Comparison of ENCODE assay signal across 14 cellular contexts in the genomic region with DNA sequence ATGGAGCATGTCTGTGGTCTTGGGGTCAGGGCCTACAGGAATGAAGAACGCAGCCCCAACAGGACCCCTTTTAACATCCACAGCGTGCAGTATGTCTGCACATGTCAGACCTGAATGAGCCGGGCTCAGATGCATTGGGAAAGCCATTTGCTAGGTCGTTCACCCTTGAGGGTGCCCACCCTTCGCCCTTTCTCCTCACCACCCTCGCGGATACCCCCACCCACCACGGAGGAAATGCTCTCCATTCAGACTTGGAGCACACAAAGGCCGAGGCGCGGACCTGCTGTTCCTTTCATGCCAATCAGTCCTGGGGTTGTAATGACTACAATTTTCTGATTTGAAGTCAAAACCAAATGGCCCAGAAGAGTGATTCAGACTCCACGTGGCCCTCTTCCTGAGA.
DNase-seq lines count a peak whose midpoint lies in the region; ATAC-seq and TF ChIP-seq lines count a peak whose summit lies in the region.
"Had no signal": no experiment of that assay in that cellular context is flagged by ENCODE, and none has a peak within 500 bp of the region (broad histone marks: within the 10 kb centered on the region; RNA-seq: fewer than 3 reads in every experiment).

No MANE protein-coding gene starts in this region.

- H4K20me1 ChIP-seq in GM23338 (replicated peaks; ENCODE audit: insufficient read depth): no peaks in the 10 kb centered on the region
- H4K20me1 ChIP-seq: BLaER1 had no signal

- peak overlapping the region; percentile 84 for H2AFZ ChIP-seq in GM23338

- H3K4me3 Mint-ChIP-seq in GM23338 (no peak overlapping the region), glutamatergic neuron (ENCODE audit: unreplicated experiment) (peak overlapping the region; percentile 44)
- H3K4me3 Mint-ChIP-seq: CD8-positive, alpha-beta memory T cell had no signal

- no peaks in the 10 kb centered on the region for H3F3A ChIP-seq in GM23338 (replicated peaks; ENCODE audit: low read depth)

- H3K4me2 ChIP-seq in GM23338: no peak overlapping the region
- H3K4me2 ChIP-seq: BLaER1 had no signal

- no peaks in the 10 kb centered on the region for H3K9me2 ChIP-seq in GM23338 (ENCODE audit: insufficient read depth)

- H3K27me3 ChIP-seq in GM23338 (ENCODE audit: insufficient read depth): no peaks in the 10 kb centered on the region
- H3K27me3 ChIP-seq: BLaER1 had no signal

- no peaks in the 10 kb centered on the region for H3K36me3 ChIP-seq in GM23338 (ENCODE audit: insufficient read depth)
- H3K36me3 ChIP-seq: BLaER1 had no signal

- H3K4me3 ChIP-seq in GM23338: no peak overlapping the region
- H3K4me3 ChIP-seq: BLaER1 had no signal

- peaks cover 4% of the 10 kb centered on the region for H3K27me3 Mint-ChIP-seq in GM23338 (ENCODE audit: insufficient read depth, low read depth, poor library complexity)
- H3K27me3 Mint-ChIP-seq in glutamatergic neuron (ENCODE audit: unreplicated experiment): peaks cover 4% of the 10 kb centered on the region

- H3K9me3 Mint-ChIP-seq in GM23338 (no peaks in the 10 kb centered on the region), glutamatergic neuron (ENCODE audit: unreplicated experiment) (peaks cover 10% of the 10 kb centered on the region)
- H3K9me3 Mint-ChIP-seq: CD8-positive, alpha-beta memory T cell had no signal

- no peak for ATAC-seq in GM23338
- ATAC-seq: HCT116 had no signal

- no peaks in the 10 kb centered on the region for H3K79me2 ChIP-seq in GM23338 (replicated peaks; ENCODE audit: insufficient read depth)

- H3K36me3 Mint-ChIP-seq in GM23338 (ENCODE audit: low read depth) (no peaks in the 10 kb centered on the region), glutamatergic neuron (ENCODE audit: unreplicated experiment) (no peaks in the 10 kb centered on the region)
- H3K36me3 Mint-ChIP-seq: CD8-positive, alpha-beta memory T cell had no signal

- no peak overlapping the region for H3K27ac ChIP-seq in GM23338 (ENCODE audit: low read depth)
- H3K27ac ChIP-seq: BLaER1 had no signal

- H3K4me1 ChIP-seq in GM23338 (ENCODE audit: insufficient read depth): peaks cover 3% of the 10 kb centered on the region; the same call in 1 of the 2 replicates

- DNase-seq in GM23338 (ENCODE audit: low spot score) (no peak), NCI-H69 (lab: John Stamatoyannopoulos, UW) (peak; percentile 70), glutamatergic neuron (no peak), retina (peak; percentile 39), NCI-H1092 (lab: John Stamatoyannopoulos, UW) (no peak), inferior parietal cortex (ENCODE audit: extremely low spot score) (no peak), NOMO-1 (lab: John Stamatoyannopoulos, UW; ENCODE audit: unreplicated experiment in 2 of 2) (no peak)
- DNase-seq: 8988T, AML-193, DMS53, GF-D8 had no signal

- peaks cover 14% of the 10 kb centered on the region for H3K4me1 Mint-ChIP-seq in GM23338
- H3K4me1 Mint-ChIP-seq in glutamatergic neuron (ENCODE audit: low read depth, unreplicated experiment): peaks cover 53% of the 10 kb centered on the region
- H3K4me1 Mint-ChIP-seq: CD8-positive, alpha-beta memory T cell had no signal

- H3K27ac Mint-ChIP-seq in GM23338 (peak overlapping the region; percentile 54; the same call in 1 of the 2 replicates), glutamatergic neuron (ENCODE audit: unreplicated experiment) (peak overlapping the region; percentile 56)
- H3K27ac Mint-ChIP-seq: CD8-positive, alpha-beta memory T cell had no signal

- no peak for TF ChIP-seq CTCF in GM23338 (conservative IDR thresholded peaks at IDR 0.05; ENCODE audit: low read depth in 2 of 2)
- no peak for TF ChIP-seq CTCF in glutamatergic neuron (IDR thresholded peaks at IDR 0.05; ENCODE audit: partially characterized antibody, unreplicated experiment)

TF ChIP-seq in GM23338, 12 proteins besides CTCF, POLR2A, EP300 and RAD21:
- TF ChIP-seq EZH2 (IDR thresholded peaks at IDR 0.05; ENCODE audit: low read depth, unreplicated experiment) (no peak), CREB1 (CRISPR knock-in tag; IDR thresholded peaks at IDR 0.05; ENCODE audit: low read depth) (no peak), ZNF331 (CRISPR knock-in tag; IDR thresholded peaks at IDR 0.05; ENCODE audit: low read depth) (no peak), POLR2AphosphoS5 (IDR thresholded peaks at IDR 0.05; ENCODE audit: low read depth) (no peak), STAT1 (IDR thresholded peaks at IDR 0.05; ENCODE audit: unreplicated experiment) (no peak)
- TF ChIP-seq, protein P1, sequence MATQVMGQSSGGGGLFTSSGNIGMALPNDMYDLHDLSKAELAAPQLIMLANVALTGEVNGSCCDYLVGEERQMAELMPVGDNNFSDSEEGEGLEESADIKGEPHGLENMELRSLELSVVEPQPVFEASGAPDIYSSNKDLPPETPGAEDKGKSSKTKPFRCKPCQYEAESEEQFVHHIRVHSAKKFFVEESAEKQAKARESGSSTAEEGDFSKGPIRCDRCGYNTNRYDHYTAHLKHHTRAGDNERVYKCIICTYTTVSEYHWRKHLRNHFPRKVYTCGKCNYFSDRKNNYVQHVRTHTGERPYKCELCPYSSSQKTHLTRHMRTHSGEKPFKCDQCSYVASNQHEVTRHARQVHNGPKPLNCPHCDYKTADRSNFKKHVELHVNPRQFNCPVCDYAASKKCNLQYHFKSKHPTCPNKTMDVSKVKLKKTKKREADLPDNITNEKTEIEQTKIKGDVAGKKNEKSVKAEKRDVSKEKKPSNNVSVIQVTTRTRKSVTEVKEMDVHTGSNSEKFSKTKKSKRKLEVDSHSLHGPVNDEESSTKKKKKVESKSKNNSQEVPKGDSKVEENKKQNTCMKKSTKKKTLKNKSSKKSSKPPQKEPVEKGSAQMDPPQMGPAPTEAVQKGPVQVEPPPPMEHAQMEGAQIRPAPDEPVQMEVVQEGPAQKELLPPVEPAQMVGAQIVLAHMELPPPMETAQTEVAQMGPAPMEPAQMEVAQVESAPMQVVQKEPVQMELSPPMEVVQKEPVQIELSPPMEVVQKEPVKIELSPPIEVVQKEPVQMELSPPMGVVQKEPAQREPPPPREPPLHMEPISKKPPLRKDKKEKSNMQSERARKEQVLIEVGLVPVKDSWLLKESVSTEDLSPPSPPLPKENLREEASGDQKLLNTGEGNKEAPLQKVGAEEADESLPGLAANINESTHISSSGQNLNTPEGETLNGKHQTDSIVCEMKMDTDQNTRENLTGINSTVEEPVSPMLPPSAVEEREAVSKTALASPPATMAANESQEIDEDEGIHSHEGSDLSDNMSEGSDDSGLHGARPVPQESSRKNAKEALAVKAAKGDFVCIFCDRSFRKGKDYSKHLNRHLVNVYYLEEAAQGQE (IDR thresholded peaks at IDR 0.05; ENCODE audit: unreplicated experiment): no peak

Comparison
In these comparisons a context has a peak if more than half of its experiments do, and no peak if none do; other contexts are left out.
1. DNase-seq: peak in NCI-H69 (single experiment) and retina (single experiment); none in GM23338 (single experiment), glutamatergic neuron (single experiment), NCI-H1092 (single experiment), inferior parietal cortex (single experiment) and NOMO-1 (0 of 2).